ENCODE assay signal across 8 cellular contexts in the genomic region with DNA sequence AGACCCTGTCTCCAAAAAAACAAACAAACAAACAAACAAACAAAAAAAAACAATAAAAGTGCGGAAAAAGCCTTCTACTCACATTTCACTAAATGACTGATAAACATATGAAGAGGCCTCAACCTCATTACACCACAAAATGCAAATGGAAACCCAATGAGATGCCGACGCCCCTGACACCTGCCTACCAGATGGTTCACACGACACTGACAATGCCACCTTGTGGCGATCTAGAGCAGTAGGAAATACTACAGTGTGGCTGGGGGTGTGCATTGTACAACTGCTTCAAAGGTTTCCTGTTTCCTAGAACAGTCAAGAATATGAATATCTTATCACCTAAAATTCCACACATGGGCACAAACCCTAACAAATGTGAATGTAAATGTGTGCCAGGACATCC. TPM values are rescaled to one million over a fixed set of nuclear protein-coding genes. Genes with fewer than 3 reads are reported as not detected.
A peak's percentile ranks its signal among the peaks of the same experiment; 100 is the strongest.
DNase-seq lines count a peak whose midpoint lies in the region; FAIRE-seq and TF ChIP-seq lines count a peak whose summit lies in the region.

No MANE protein-coding gene starts in this region.

- TF ChIP-seq CTCF in endothelial cell of umbilical vein (IDR thresholded peaks at IDR 0.05; ENCODE audit: extremely low read depth in 1 of 2, insufficient read depth in 1 of 2, low read depth in 1 of 2, low read length in 2 of 2): peak; percentile 34 to 36

- CTCF ChIA-PET in endothelial cell of umbilical vein (lab: Charles Lee): interaction anchor here (0.8 to 1.8 kb wide), 2 partner anchors 23 to 50 kb away, joined by 3 to 9 read pairs; no protein-coding TSS in a partner anchor

- intact Hi-C loops in endothelial cell of umbilical vein (cut with micrococcal nuclease): loop anchor here (1.0 to 5.0 kb wide), 2 partner anchors 24 to 106 kb away; no protein-coding TSS in a partner anchor

- no peak overlapping the region for H2AFZ ChIP-seq in endothelial cell of umbilical vein (ENCODE audit: low read depth, low read length)

- H3K9me1 ChIP-seq in endothelial cell of umbilical vein (replicated peaks; ENCODE audit: control insufficient read depth, extremely low read depth, insufficient read depth, low read length): no peaks in the 10 kb centered on the region

- no peaks in the 10 kb centered on the region for H3K36me3 ChIP-seq in endothelial cell of umbilical vein (ENCODE audit: control insufficient read depth in 2 of 2, extremely low read depth in 1 of 2, insufficient read depth in 2 of 2, low read length in 2 of 2)

- no peaks in the 10 kb centered on the region for H3K79me2 ChIP-seq in endothelial cell of umbilical vein (ENCODE audit: control insufficient read depth, insufficient read depth, low read length)

- H3K9me3 ChIP-seq in endothelial cell of umbilical vein (replicated peaks; ENCODE audit: control insufficient read depth, insufficient read depth, low read length): no peaks in the 10 kb centered on the region

- no peaks in the 10 kb centered on the region for H4K20me1 ChIP-seq in endothelial cell of umbilical vein (replicated peaks; ENCODE audit: control insufficient read depth, extremely low read depth, insufficient read depth, low read length)

- H3K4me2 ChIP-seq in endothelial cell of umbilical vein (ENCODE audit: insufficient read depth, low read length): no peak overlapping the region

- no peak overlapping the region for H3K9ac ChIP-seq in endothelial cell of umbilical vein (replicated peaks; ENCODE audit: extremely low read depth, insufficient read depth, low read length)

- H3K4me3 ChIP-seq in endothelial cell of umbilical vein (replicated peaks in 1 of 3; ENCODE audit: insufficient read depth in 1 of 3, low read depth in 1 of 3, low read length in 3 of 3): no peak overlapping the region

- no peak for TF ChIP-seq POLR2A in endothelial cell of umbilical vein (IDR thresholded peaks at IDR 0.05; ENCODE audit: low read depth, low read length)

- H3K27me3 ChIP-seq in endothelial cell of umbilical vein (ENCODE audit: control insufficient read depth in 2 of 2, insufficient read depth in 2 of 2, low read length in 2 of 2): no peaks in the 10 kb centered on the region

- in situ Hi-C loops in KBM-7 (cut with MboI; ENCODE audit: low pct_unique_long_range_greater_than_20kb, low sequenced_read_pairs): no loop called here

- no TSS peak for BruUV-seq in endothelial cell of umbilical vein (replicated peaks; lab: Mats Ljungman, UMichigan)

- H3K27ac ChIP-seq in endothelial cell of umbilical vein (ENCODE audit: insufficient read depth, low read depth, low read length): no peak overlapping the region

- POLR2A ChIA-PET in endothelial cell of umbilical vein (lab: Charles Lee): no interaction called here

- peak; percentile 76 for FAIRE-seq in endothelial cell of umbilical vein (lab: Jason Lieb, UNC)

- no peaks in the 10 kb centered on the region for H3K4me1 ChIP-seq in endothelial cell of umbilical vein (ENCODE audit: control insufficient read depth, extremely low read depth, insufficient read depth, low read length)

- dilution Hi-C loops in endothelial cell of umbilical vein (cut with MboI; ENCODE audit: extremely low pct_ligation_motif_present, low sequenced_read_pairs): no loop called here

- DNase-seq in NCI-H1417 (lab: John Stamatoyannopoulos, UW): peak; percentile 3 to 56 (median 14)
- no peak for DNase-seq in NCI-H1417 treated with DMSO at 0.1 percent for 48 hours (lab: John Stamatoyannopoulos, UW)
- DNase-seq in KBM-7: peak; percentile 38
- peak; percentile 69 for DNase-seq in SW480 (ENCODE audit: low spot score)
- peak; percentile 29 for DNase-seq in endothelial cell of umbilical vein (ENCODE audit: low read depth, low spot score)
- peak; percentile 12 to 53 for DNase-seq in stimulated activated CD4-positive, alpha-beta T cell treated with anti-CD3 and anti-CD28 coated beads, Interleukin-4, amount 100 ng/mL, for 4 hours
- DNase-seq in DMS79 treated with DMSO at 0.1 percent for 48 hours (lab: John Stamatoyannopoulos, UW): no peak
- DNase-seq in HK-2 (ENCODE audit: unreplicated experiment): no peak

TF ChIP-seq in endothelial cell of umbilical vein, 7 proteins besides CTCF, POLR2A, EP300 and RAD21:
- TF ChIP-seq MYC (IDR thresholded peaks at IDR 0.05; ENCODE audit: low read depth, low read length): no peak
- no peak for TF ChIP-seq JUN (IDR thresholded peaks at IDR 0.05; ENCODE audit: borderline replicate concordance, insufficient read depth, insufficient read length, low read depth)
- TF ChIP-seq, protein P1, sequence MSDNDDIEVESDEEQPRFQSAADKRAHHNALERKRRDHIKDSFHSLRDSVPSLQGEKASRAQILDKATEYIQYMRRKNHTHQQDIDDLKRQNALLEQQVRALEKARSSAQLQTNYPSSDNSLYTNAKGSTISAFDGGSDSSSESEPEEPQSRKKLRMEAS (IDR thresholded peaks at IDR 0.05; ENCODE audit: insufficient read depth, insufficient read length): no peak
- no peak for TF ChIP-seq GATA2 (IDR thresholded peaks at IDR 0.05; ENCODE audit: insufficient read depth, insufficient read length, low read depth, low read length)
- no peak for TF ChIP-seq POLR2AphosphoS5 (IDR thresholded peaks at IDR 0.05; ENCODE audit: insufficient read depth, low read depth, low read length)
- TF ChIP-seq EZH2 (IDR thresholded peaks at IDR 0.05; ENCODE audit: borderline replicate concordance, low read depth, low read length, severe bottlenecking): no peak
- TF ChIP-seq FOS (IDR thresholded peaks at IDR 0.05; ENCODE audit: borderline replicate concordance, insufficient read depth, low read length): no peak

RNA-seq across cellular contexts. Expression of a gene that starts 14.0 kb away (rescaled TPM):
- 0.12 and 0.49 TPM in 2 replicates for total RNA-seq in endothelial cell of umbilical vein
- 0.07 and 0.11 TPM in 2 replicates for polyA plus RNA-seq in endothelial cell of umbilical vein
- polyA plus RNA-seq in endothelial cell of umbilical vein (2011; cell fraction: cytosol; rRNA removed): not detected in 2 replicates
- polyA plus RNA-seq in endothelial cell of umbilical vein (2011; cell fraction: nucleus; rRNA removed): 0.34 and 0.38 TPM in 2 replicates
- 0.07 TPM in 1 of 2 replicates, not detected in the other for polyA plus RNA-seq in endothelial cell of umbilical vein (2012)
- 0.29 and 0.40 TPM in 2 replicates for polyA minus RNA-seq in endothelial cell of umbilical vein
- not detected for polyA minus RNA-seq in endothelial cell of umbilical vein (2011; cell fraction: cytosol; rRNA and poly(A)+ RNA removed)
- polyA minus RNA-seq in endothelial cell of umbilical vein (2011; cell fraction: nucleus; rRNA and poly(A)+ RNA removed): 0.82 and 1.9 TPM in 2 replicates

RNA-seq across cellular contexts. Expression of a gene that starts 14.6 kb away (rescaled TPM):
- 13.2 and 15.6 TPM in 2 replicates for total RNA-seq in endothelial cell of umbilical vein
- polyA plus RNA-seq in endothelial cell of umbilical vein: 7.2 and 8.1 TPM in 2 replicates
- 5.4 and 6.7 TPM in 2 replicates for polyA plus RNA-seq in endothelial cell of umbilical vein (2011; cell fraction: cytosol; rRNA removed)
- polyA plus RNA-seq in endothelial cell of umbilical vein (2011; cell fraction: nucleus; rRNA removed): 43.7 and 44.7 TPM in 2 replicates
- 11.1 and 12.9 TPM in 2 replicates for polyA plus RNA-seq in endothelial cell of umbilical vein (2012)
- 10.9 and 14.5 TPM in 2 replicates for polyA minus RNA-seq in endothelial cell of umbilical vein
- polyA minus RNA-seq in endothelial cell of umbilical vein (2011; cell fraction: cytosol; rRNA and poly(A)+ RNA removed): 5.6 TPM
- 28.9 and 40.0 TPM in 2 replicates for polyA minus RNA-seq in endothelial cell of umbilical vein (2011; cell fraction: nucleus; rRNA and poly(A)+ RNA removed)

Comparison
In these comparisons a context has a peak if more than half of its experiments do, and no peak if none do; other contexts are left out.
1. DNase-seq: peak in NCI-H1417 (3 of 3), KBM-7 (single experiment), SW480 (single experiment), endothelial cell of umbilical vein (single experiment) and stimulated activated CD4-positive, alpha-beta T cell treated with anti-CD3 and anti-CD28 coated beads, Interleukin-4, amount 100 ng/mL, for 4 hours (2 of 2); none in NCI-H1417 treated with DMSO at 0.1 percent for 48 hours (single experiment), DMS79 treated with DMSO at 0.1 percent for 48 hours (single experiment) and HK-2 (single experiment).